11 cellular contexts compared by ENCODE assay signal in genomic region chr13:36834299-36834698, GRCh38.
"Had no signal": no experiment of that assay in that cellular context is flagged by ENCODE, and none has a peak within 500 bp of the region (broad histone marks: within the 10 kb centered on the region; RNA-seq: fewer than 3 reads in every experiment).

No MANE protein-coding gene starts in this region.

- H2AFZ ChIP-seq: hepatocyte had no signal

- H3K4me3 Mint-ChIP-seq: activated naive CD8-positive, alpha-beta T cell; stimulated activated naive B cell treated with anti-CD40 and anti-IgM and Interleukin-4, amounts not matched to agents 10 μg/mL and 1 μg/mL and 100 μg/mL, for 72 hours; type B pancreatic cell had no signal

- ATAC-seq: psoas muscle; right lobe of liver; stimulated activated naive B cell treated with anti-CD40 and anti-IgM and Interleukin-4, amounts not matched to agents 10 μg/mL and 1 μg/mL and 100 μg/mL, for 72 hours had no signal

- H3K4me2 ChIP-seq: hepatocyte had no signal

- H3K27me3 ChIP-seq: cardiac muscle cell, hepatocyte, right lobe of liver, suprapubic skin had no signal

- H3K4me3 ChIP-seq: cardiac muscle cell, hepatocyte, psoas muscle, right lobe of liver, suprapubic skin had no signal

- H3K27me3 Mint-ChIP-seq: activated naive CD8-positive, alpha-beta T cell; stimulated activated naive B cell treated with anti-CD40 and anti-IgM and Interleukin-4, amounts not matched to agents 10 μg/mL and 1 μg/mL and 100 μg/mL, for 72 hours; type B pancreatic cell had no signal

- DNase-seq: activated effector memory CD4-positive, alpha-beta T cell treated with Interleukin-2 at 50 U/mL for 16 hours; anterior cingulate cortex; psoas muscle; right lobe of liver; stimulated activated CD4-positive, alpha-beta T cell treated with anti-CD3 and anti-CD28 coated beads, Interleukin-1b, Interleukin-23, amount 100 ng/mL, for 48 hours; stimulated activated naive B cell treated with anti-CD40 and anti-IgM and Interleukin-4, amounts not matched to agents 10 μg/mL and 1 μg/mL and 100 μg/mL, for 72 hours had no signal

- H3K79me2 ChIP-seq: hepatocyte had no signal

- H3K36me3 ChIP-seq: cardiac muscle cell, right lobe of liver had no signal

- H3K27ac Mint-ChIP-seq: activated naive CD8-positive, alpha-beta T cell; stimulated activated naive B cell treated with anti-CD40 and anti-IgM and Interleukin-4, amounts not matched to agents 10 μg/mL and 1 μg/mL and 100 μg/mL, for 72 hours; type B pancreatic cell had no signal

- H3K4me1 ChIP-seq: right lobe of liver, suprapubic skin had no signal

- H3K27ac ChIP-seq: cardiac muscle cell, hepatocyte, psoas muscle, right lobe of liver, suprapubic skin had no signal

- H3K9me3 Mint-ChIP-seq: stimulated activated naive B cell treated with anti-CD40 and anti-IgM and Interleukin-4, amounts not matched to agents 10 μg/mL and 1 μg/mL and 100 μg/mL, for 72 hours; type B pancreatic cell had no signal

- H3K4me1 Mint-ChIP-seq: stimulated activated naive B cell treated with anti-CD40 and anti-IgM and Interleukin-4, amounts not matched to agents 10 μg/mL and 1 μg/mL and 100 μg/mL, for 72 hours had no signal

- H3K9me3 ChIP-seq: psoas muscle, right lobe of liver, suprapubic skin had no signal
